Comparison of ENCODE assay signal across 29 cellular contexts in genomic region chrX:105134273-105134672, GRCh38.
"Had no signal": no experiment of that assay in that cellular context is flagged by ENCODE, and none has a peak within 500 bp of the region (broad histone marks: within the 10 kb centered on the region; RNA-seq: fewer than 3 reads in every experiment).

No MANE protein-coding gene starts in this region.

- H3K36me3 ChIP-seq: colonic mucosa, gastroesophageal sphincter, heart left ventricle, lower lobe of right lung had no signal

- H3K4me1 Mint-ChIP-seq: immature natural killer cell; mesothelial cell of epicardium; naive B cell; naive thymus-derived CD8-positive, alpha-beta T cell had no signal

- H2AFZ ChIP-seq: hepatocyte had no signal

- DNase-seq: colonic mucosa; cortex of kidney; effector CD8-positive, alpha-beta T cell; effector memory CD8-positive, alpha-beta T cell; endodermal cell; erythroblast; foreskin keratinocyte; heart left ventricle; hypothalamus; immature natural killer cell; islet precursor cell; kidney; kidney glomerular epithelial cell; left colon; left ventricle myocardium superior; lower lobe of right lung; mesenchymal stem cell; mucosa of descending colon; naive B cell; naive thymus-derived CD8-positive, alpha-beta T cell had no signal

- H3K27ac Mint-ChIP-seq: dendritic cell treated with granulocyte-macrophage colony-stimulating factor and Interleukin-4, amounts not matched to agents 40 ng/mL and 50 ng/mL, for 4 days; effector memory CD8-positive, alpha-beta T cell; endodermal cell; immature natural killer cell; mesothelial cell of epicardium; naive B cell; naive thymus-derived CD8-positive, alpha-beta T cell had no signal

- H3K27me3 ChIP-seq: colonic mucosa, foreskin keratinocyte, gastroesophageal sphincter, hepatocyte had no signal

- ATAC-seq: effector memory CD8-positive, alpha-beta T cell; esophagus mucosa; foreskin keratinocyte; gastroesophageal sphincter; heart left ventricle; left colon; left lobe of liver; left ventricle myocardium superior; lower lobe of right lung; mucosa of descending colon; naive thymus-derived CD8-positive, alpha-beta T cell had no signal

- H3K4me1 ChIP-seq: colonic mucosa, gastroesophageal sphincter, heart left ventricle, lower lobe of right lung had no signal

- H3K79me2 ChIP-seq: hepatocyte had no signal

- H3K27me3 Mint-ChIP-seq: dendritic cell treated with granulocyte-macrophage colony-stimulating factor and Interleukin-4, amounts not matched to agents 40 ng/mL and 50 ng/mL, for 4 days; effector memory CD8-positive, alpha-beta T cell; naive B cell; naive thymus-derived CD8-positive, alpha-beta T cell had no signal

- H3K9me3 Mint-ChIP-seq: dendritic cell treated with granulocyte-macrophage colony-stimulating factor and Interleukin-4, amounts not matched to agents 40 ng/mL and 50 ng/mL, for 4 days had no signal

- H3K4me2 ChIP-seq: hepatocyte had no signal

- H3K4me3 Mint-ChIP-seq: dendritic cell treated with granulocyte-macrophage colony-stimulating factor and Interleukin-4, amounts not matched to agents 40 ng/mL and 50 ng/mL, for 4 days; effector memory CD8-positive, alpha-beta T cell; endodermal cell; immature natural killer cell; mesothelial cell of epicardium; naive B cell; naive thymus-derived CD8-positive, alpha-beta T cell had no signal

- FAIRE-seq: endometrium, frontal cortex, kidney had no signal

- H3K27ac ChIP-seq: colonic mucosa, epithelial cell of prostate, foreskin keratinocyte, gastroesophageal sphincter, heart left ventricle, hepatocyte, lower lobe of right lung had no signal

- H3K4me3 ChIP-seq: colonic mucosa, gastroesophageal sphincter, heart left ventricle, hepatocyte, lower lobe of right lung, mucosa of descending colon had no signal

- H3K36me3 Mint-ChIP-seq: immature natural killer cell; mesothelial cell of epicardium; naive B cell; naive thymus-derived CD8-positive, alpha-beta T cell had no signal

- H3K9me3 ChIP-seq: colonic mucosa, gastroesophageal sphincter, heart left ventricle, lower lobe of right lung, mucosa of descending colon had no signal
